Comparison of ENCODE assay signal across 1 cellular context in genomic region chr20:22795455-22795854, GRCh38.
TF ChIP-seq lines count a peak whose summit lies in the region.

No MANE protein-coding gene starts in this region.

TF ChIP-seq in endothelial cell of umbilical vein, 7 proteins besides CTCF, POLR2A, EP300 and RAD21 (continued from another document):
- TF ChIP-seq EZH2 (IDR thresholded peaks at IDR 0.05; ENCODE audit: borderline replicate concordance, low read depth, low read length, severe bottlenecking) (no peak), GATA2 (IDR thresholded peaks at IDR 0.05; ENCODE audit: insufficient read depth, insufficient read length, low read depth, low read length) (no peak), POLR2AphosphoS5 (IDR thresholded peaks at IDR 0.05; ENCODE audit: insufficient read depth, low read depth, low read length) (no peak)
- TF ChIP-seq, protein P1, sequence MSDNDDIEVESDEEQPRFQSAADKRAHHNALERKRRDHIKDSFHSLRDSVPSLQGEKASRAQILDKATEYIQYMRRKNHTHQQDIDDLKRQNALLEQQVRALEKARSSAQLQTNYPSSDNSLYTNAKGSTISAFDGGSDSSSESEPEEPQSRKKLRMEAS (IDR thresholded peaks at IDR 0.05; ENCODE audit: insufficient read depth, insufficient read length), result no peak
